12 cellular contexts compared by ENCODE assay signal in the genomic region with DNA sequence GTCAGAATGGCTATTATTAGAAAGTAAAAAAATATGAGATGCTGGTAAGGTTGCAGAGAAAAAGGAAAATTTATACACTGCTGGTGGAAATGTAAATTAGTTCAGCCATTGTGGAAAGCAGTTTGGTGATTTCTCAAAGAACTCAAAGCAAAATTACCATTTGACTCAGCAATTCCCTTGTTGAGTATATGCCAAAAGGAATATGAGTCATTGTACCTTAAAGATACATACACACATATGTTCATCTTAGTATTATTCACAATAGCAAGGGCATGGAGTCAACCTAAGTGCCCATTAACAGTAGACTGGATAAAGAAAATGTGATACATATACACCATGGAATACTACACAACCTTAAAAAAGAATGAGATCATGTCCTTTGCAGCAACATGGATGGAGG.
DNase-seq lines count a peak whose midpoint lies in the region; ATAC-seq and TF ChIP-seq lines count a peak whose summit lies in the region.
"Had no signal": no experiment of that assay in that cellular context is flagged by ENCODE, and none has a peak within 500 bp of the region (broad histone marks: within the 10 kb centered on the region; RNA-seq: fewer than 3 reads in every experiment).

No MANE protein-coding gene starts in this region.

- no peak overlapping the region for H3K4me3 Mint-ChIP-seq in stimulated activated memory B cell treated with anti-CD40 and anti-IgM and Interleukin-4, amounts not matched to agents 10 μg/mL and 1 μg/mL and 100 μg/mL, for 72 hours

- H3K27me3 Mint-ChIP-seq in stimulated activated memory B cell treated with anti-CD40 and anti-IgM and Interleukin-4, amounts not matched to agents 10 μg/mL and 1 μg/mL and 100 μg/mL, for 72 hours = no peaks in the 10 kb centered on the region

- H3K9me3 Mint-ChIP-seq in stimulated activated memory B cell treated with anti-CD40 and anti-IgM and Interleukin-4, amounts not matched to agents 10 μg/mL and 1 μg/mL and 100 μg/mL, for 72 hours = no peaks in the 10 kb centered on the region

- no peaks in the 10 kb centered on the region for H3K4me1 Mint-ChIP-seq in stimulated activated memory B cell treated with anti-CD40 and anti-IgM and Interleukin-4, amounts not matched to agents 10 μg/mL and 1 μg/mL and 100 μg/mL, for 72 hours

- no peak overlapping the region for H3K27ac Mint-ChIP-seq in stimulated activated memory B cell treated with anti-CD40 and anti-IgM and Interleukin-4, amounts not matched to agents 10 μg/mL and 1 μg/mL and 100 μg/mL, for 72 hours

- H3K36me3 Mint-ChIP-seq in stimulated activated memory B cell treated with anti-CD40 and anti-IgM and Interleukin-4, amounts not matched to agents 10 μg/mL and 1 μg/mL and 100 μg/mL, for 72 hours = no peaks in the 10 kb centered on the region

- DNase-seq in LHCN-M2 (ENCODE audit: low read depth) (peak; percentile 65), fibroblast of villous mesenchyme (ENCODE audit: low read depth) (peak; percentile 3), NCI-H748 treated with DMSO at 0.1 percent for 48 hours (lab: John Stamatoyannopoulos, UW) (no peak), NCI-H128 (lab: John Stamatoyannopoulos, UW; ENCODE audit: unreplicated experiment) (no peak)
- DNase-seq: activated gamma-delta T cell treated with Interleukin-2 at 50 U/mL for 16 hours, lower lobe of right lung, NCI-H82, retina had no signal

- no peak overlapping the region for H3K4me3 ChIP-seq in fibroblast of villous mesenchyme (ENCODE audit: low read depth, low read length)
- H3K4me3 ChIP-seq: lower lobe of right lung had no signal

- no peak for TF ChIP-seq CTCF in fibroblast of villous mesenchyme (IDR thresholded peaks at IDR 0.05; ENCODE audit: insufficient read depth, low read depth, low read length)

- ATAC-seq in GM18873 (IDR thresholded peaks at IDR 0.05; ENCODE audit: low FRiP score, unreplicated experiment) (peak; percentile 82), HG02642 (IDR thresholded peaks at IDR 0.05; ENCODE audit: poor library complexity, unreplicated experiment) (peak; percentile 82), HG03025 (IDR thresholded peaks at IDR 0.05; ENCODE audit: low FRiP score, unreplicated experiment) (no peak)
- ATAC-seq in stimulated activated memory B cell treated with anti-CD40 and anti-IgM and Interleukin-4, amounts not matched to agents 10 μg/mL and 1 μg/mL and 100 μg/mL, for 72 hours = no peak
- ATAC-seq: lower lobe of right lung had no signal

Comparison
In these comparisons a context has a peak if more than half of its experiments do, and no peak if none do; other contexts are left out.
1. ATAC-seq: peak in GM18873 (single experiment) and HG02642 (single experiment); none in stimulated activated memory B cell treated with anti-CD40 and anti-IgM and Interleukin-4, amounts not matched to agents 10 μg/mL and 1 μg/mL and 100 μg/mL, for 72 hours (single experiment) and HG03025 (single experiment).
2. DNase-seq: peak in LHCN-M2 (single experiment) and fibroblast of villous mesenchyme (single experiment); none in NCI-H748 treated with DMSO at 0.1 percent for 48 hours (single experiment) and NCI-H128 (single experiment).